ENCODE assay signal across 8 cellular contexts in the genomic region with DNA sequence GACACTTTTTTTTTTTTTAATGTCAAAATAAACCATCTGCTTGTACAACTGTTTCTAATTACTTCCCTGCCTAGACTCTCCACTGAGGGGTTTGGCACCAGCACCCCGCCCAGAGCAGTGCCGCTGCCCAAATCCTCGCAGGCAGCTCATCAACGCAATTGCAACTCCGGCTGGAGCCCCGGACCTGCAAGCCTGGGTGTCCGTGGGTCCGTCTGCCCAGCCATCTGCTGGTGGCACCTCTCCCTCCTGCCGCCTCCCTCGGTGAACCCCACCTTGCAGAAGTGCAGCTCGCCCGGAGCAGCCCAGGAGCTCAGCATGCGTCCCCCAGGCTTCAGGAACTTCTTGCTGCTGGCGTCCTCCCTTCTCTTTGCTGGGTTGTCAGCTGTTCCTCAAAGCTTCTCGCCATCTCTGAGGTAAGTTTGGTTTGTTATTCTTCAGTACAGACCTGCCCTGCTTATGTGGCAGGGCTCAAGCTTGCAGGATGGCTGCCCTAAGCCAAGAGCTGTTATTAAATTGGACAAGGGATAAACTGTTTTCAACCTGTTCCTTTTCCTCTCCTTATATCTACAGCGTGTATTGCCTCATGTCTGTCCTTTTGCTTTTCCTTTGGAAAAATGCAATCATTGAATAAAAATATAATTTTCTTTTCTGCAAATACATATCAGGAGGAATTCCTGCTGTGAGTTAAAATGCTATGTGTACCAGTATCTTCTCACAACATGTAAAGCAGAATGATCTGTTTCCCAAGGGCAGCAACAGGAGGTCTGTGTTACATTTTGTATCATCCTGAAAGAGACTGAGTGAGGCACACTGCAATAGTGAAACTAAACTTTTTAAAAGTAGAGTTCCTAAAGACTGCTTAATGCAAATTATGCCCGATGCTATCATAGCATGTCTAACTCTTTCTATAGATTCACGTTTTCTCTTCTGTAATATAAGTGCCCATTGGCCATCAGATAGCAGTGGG. TPM values are rescaled to one million over a fixed set of nuclear protein-coding genes. Genes with fewer than 3 reads are reported as not detected.
DNase-seq lines count a peak whose midpoint lies in the region; ATAC-seq and TF ChIP-seq lines count a peak whose summit lies in the region.

A gene with protein sequence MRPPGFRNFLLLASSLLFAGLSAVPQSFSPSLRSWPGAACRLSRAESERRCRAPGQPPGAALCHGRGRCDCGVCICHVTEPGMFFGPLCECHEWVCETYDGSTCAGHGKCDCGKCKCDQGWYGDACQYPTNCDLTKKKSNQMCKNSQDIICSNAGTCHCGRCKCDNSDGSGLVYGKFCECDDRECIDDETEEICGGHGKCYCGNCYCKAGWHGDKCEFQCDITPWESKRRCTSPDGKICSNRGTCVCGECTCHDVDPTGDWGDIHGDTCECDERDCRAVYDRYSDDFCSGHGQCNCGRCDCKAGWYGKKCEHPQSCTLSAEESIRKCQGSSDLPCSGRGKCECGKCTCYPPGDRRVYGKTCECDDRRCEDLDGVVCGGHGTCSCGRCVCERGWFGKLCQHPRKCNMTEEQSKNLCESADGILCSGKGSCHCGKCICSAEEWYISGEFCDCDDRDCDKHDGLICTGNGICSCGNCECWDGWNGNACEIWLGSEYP (plus strand): TSS at position 157 of the 967 bp plus-strand sequence. CDS start 159 bp downstream, at position 316.

- peak within 1 kb of the TSS; percentile 34 for H3K27ac ChIP-seq in lower lobe of right lung

- H3K9me3 Mint-ChIP-seq in activated T-cell treated with anti-CD3 and anti-CD28 coated beads, Interleukin-2, amount 50 U/mL, for 72 hours = no peaks in the 10 kb centered on the region
- no peaks in the 10 kb centered on the region for H3K9me3 Mint-ChIP-seq in Caco-2 (ENCODE audit: unreplicated experiment)

- CTCF ChIA-PET in Caco-2 (lab: Charles Lee) = no interaction called here

- H3K4me1 ChIP-seq in lower lobe of right lung (peaks cover 4% of the 10 kb centered on the region), Caco-2 (no peaks in the 10 kb centered on the region; the same call in 1 of the 2 replicates)

- intact Hi-C loops in lower lobe of right lung (cut with DNase I) = no loop called here
- intact Hi-C loops in Caco-2 (cut with micrococcal nuclease; ENCODE audit: unreplicated experiment) = no loop called here

- no TSS peak for BruUV-seq in Caco-2 (replicated peaks; lab: Mats Ljungman, UMichigan)

- H3K4me3 ChIP-seq in lower lobe of right lung (peak within 1 kb of the TSS; percentile 52), Caco-2 (ENCODE audit: low read depth, low read length) (no peak within 1 kb of the TSS)

- ATAC-seq in activated T-cell treated with anti-CD3 and anti-CD28 coated beads, Interleukin-2, amount 50 U/mL, for 72 hours (replicated peaks in 1 of 2) = peak in 1 of 2 donors; percentile 52
- ATAC-seq in HG03045 (IDR thresholded peaks at IDR 0.05; ENCODE audit: unreplicated experiment) (peak; percentile 78), lower lobe of right lung (no peak)

- H3K36me3 Mint-ChIP-seq in activated T-cell treated with anti-CD3 and anti-CD28 coated beads, Interleukin-2, amount 50 U/mL, for 72 hours (ENCODE audit: insufficient read depth in 2 of 2) = no peaks in the 10 kb centered on the region
- no peaks in the 10 kb centered on the region for H3K36me3 Mint-ChIP-seq in Caco-2 (ENCODE audit: insufficient read depth, unreplicated experiment)

- TF ChIP-seq CTCF in lower lobe of right lung (IDR thresholded peaks at IDR 0.05) (no peak), Caco-2 (IDR thresholded peaks at IDR 0.05; ENCODE audit: insufficient read depth in 1 of 2, low read depth in 1 of 2, low read length in 1 of 2, severe bottlenecking in 1 of 2, unreplicated experiment in 1 of 2) (no peak)

- peaks cover 19% of the 10 kb centered on the region for H3K27me3 Mint-ChIP-seq in activated T-cell treated with anti-CD3 and anti-CD28 coated beads, Interleukin-2, amount 50 U/mL, for 72 hours (ENCODE audit: low read depth)
- peaks cover under 1% of the 10 kb centered on the region for H3K27me3 Mint-ChIP-seq in Caco-2 (ENCODE audit: insufficient read depth, unreplicated experiment)

- no peak within 1 kb of the TSS for H3K27ac Mint-ChIP-seq in activated T-cell treated with anti-CD3 and anti-CD28 coated beads, Interleukin-2, amount 50 U/mL, for 72 hours
- H3K27ac Mint-ChIP-seq in Caco-2 (ENCODE audit: unreplicated experiment) = no peak within 1 kb of the TSS

- H3K9me3 ChIP-seq in lower lobe of right lung = no peaks in the 10 kb centered on the region
- no peaks in the 10 kb centered on the region for H3K9me3 ChIP-seq in Caco-2

- H3K4me1 Mint-ChIP-seq in activated T-cell treated with anti-CD3 and anti-CD28 coated beads, Interleukin-2, amount 50 U/mL, for 72 hours (ENCODE audit: low read depth) = no peaks in the 10 kb centered on the region
- no peaks in the 10 kb centered on the region for H3K4me1 Mint-ChIP-seq in Caco-2 (ENCODE audit: low read depth, unreplicated experiment)

- POLR2A ChIA-PET in Caco-2 (lab: Charles Lee) = no interaction called here

- H3K36me3 ChIP-seq in lower lobe of right lung = no peaks in the 10 kb centered on the region
- no peaks in the 10 kb centered on the region for H3K36me3 ChIP-seq in Caco-2 (ENCODE audit: control insufficient read depth, insufficient read depth, low read length)

- no peak for DNase-seq in activated T-cell treated with anti-CD3 and anti-CD28 coated beads, Interleukin-2, amount 50 U/mL, for 72 hours
- DNase-seq in activated T-cell treated with anti-CD3 and anti-CD28 coated beads for 4 hours (no peak), astrocyte of the hippocampus (ENCODE audit: low read depth, low spot score) (peak; percentile 15), lower lobe of right lung (no peak), Caco-2 (no peak), RKO (ENCODE audit: low spot score) (no peak), NAMALWA (ENCODE audit: low spot score) (no peak)

- H3K4me3 Mint-ChIP-seq in activated T-cell treated with anti-CD3 and anti-CD28 coated beads, Interleukin-2, amount 50 U/mL, for 72 hours = peak within 1 kb of the TSS; percentile 17 to 71
- no peak within 1 kb of the TSS for H3K4me3 Mint-ChIP-seq in Caco-2 (ENCODE audit: unreplicated experiment)

- H3K27me3 ChIP-seq in lower lobe of right lung (ENCODE audit: low read depth) (no peaks in the 10 kb centered on the region), Caco-2 (replicated peaks; ENCODE audit: control insufficient read depth, insufficient read depth, low read length) (no peaks in the 10 kb centered on the region; the same call in 1 of the 2 replicates)

RNA-seq across cellular contexts. Expression of the gene that starts here (rescaled TPM):
- not detected for total RNA-seq in activated T-cell treated with anti-CD3 and anti-CD28 coated beads, Interleukin-2, amount 50 U/mL, for 72 hours
- 9.5 TPM for total RNA-seq in lower lobe of right lung
- total RNA-seq in Caco-2 (2022) = not detected in 2 replicates

Comparison
In these comparisons a context has a peak if more than half of its experiments do, and no peak if none do; other contexts are left out.
1. RNA of the gene that starts here (total RNA-seq): 9.5 TPM in lower lobe of right lung (single experiment); not detected in activated T-cell treated with anti-CD3 and anti-CD28 coated beads, Interleukin-2, amount 50 U/mL, for 72 hours and not detected in Caco-2; every median in the first group is over 10 times any median in the second.